In genomic region chr1:169894424-169895145, GRCh38 we compare ENCODE assay signal across 8 cellular contexts.
A peak's percentile ranks its signal among the peaks of the same experiment; 100 is the strongest.
DNase-seq lines count a peak whose midpoint lies in the region; ATAC-seq and TF ChIP-seq lines count a peak whose summit lies in the region.

No MANE protein-coding gene starts in this region.

- H3K4me3 ChIP-seq in SU-DHL-6 (ENCODE audit: insufficient read depth, low read length, poor library complexity, severe bottlenecking) (peak overlapping the region; percentile 83), foreskin fibroblast (ENCODE audit: low read depth in 1 of 2, low read length in 2 of 2) (peak overlapping the region; percentile 72 to 90)

- H3K4me1 Mint-ChIP-seq in stimulated activated effector memory CD8-positive, alpha-beta T cell treated with anti-CD3 and anti-CD28 coated beads, Interleukin-12 subunit alpha, Interleukin-12 subunit beta, amount 100 ng/mL, for 72 hours, result peaks cover 35% of the 10 kb centered on the region

- H2AFZ ChIP-seq in SU-DHL-6 (ENCODE audit: low read depth, low read length, severe bottlenecking), result peak overlapping the region; percentile 62

- no peaks in the 10 kb centered on the region for H3F3A ChIP-seq in SU-DHL-6 (ENCODE audit: insufficient read depth)

- DNase-seq in NCI-H1417 (lab: John Stamatoyannopoulos, UW), result peak in 2 of 3 experiments; percentile 64 to 82
- DNase-seq in NCI-H1417 treated with DMSO at 0.1 percent for 48 hours (lab: John Stamatoyannopoulos, UW), result no peak
- no peak for DNase-seq in foreskin fibroblast
- DNase-seq in stimulated activated effector memory CD8-positive, alpha-beta T cell treated with anti-CD3 and anti-CD28 coated beads, Interleukin-12 subunit alpha, Interleukin-12 subunit beta, amount 100 ng/mL, for 72 hours (ENCODE audit: low spot score in 2 of 2), result no peak
- no peak for DNase-seq in NCI-H345 (lab: John Stamatoyannopoulos, UW)
- DNase-seq in NCI-H187 (lab: John Stamatoyannopoulos, UW), result no peak

- no peak overlapping the region for H3K27ac ChIP-seq in SU-DHL-6 (ENCODE audit: low read depth, low read length)

- no peaks in the 10 kb centered on the region for H3K27me3 ChIP-seq in SU-DHL-6 (ENCODE audit: low read length)

- H3K36me3 Mint-ChIP-seq in stimulated activated effector memory CD8-positive, alpha-beta T cell treated with anti-CD3 and anti-CD28 coated beads, Interleukin-12 subunit alpha, Interleukin-12 subunit beta, amount 100 ng/mL, for 72 hours, result peaks cover 23% of the 10 kb centered on the region

- peak overlapping the region; percentile 100 for H3K27ac Mint-ChIP-seq in stimulated activated effector memory CD8-positive, alpha-beta T cell treated with anti-CD3 and anti-CD28 coated beads, Interleukin-12 subunit alpha, Interleukin-12 subunit beta, amount 100 ng/mL, for 72 hours

- H4K20me1 ChIP-seq in SU-DHL-6 (ENCODE audit: low read depth, low read length), result peaks cover 8% of the 10 kb centered on the region; the same call in 1 of the 2 replicates

- no peaks in the 10 kb centered on the region for H3K9me3 ChIP-seq in SU-DHL-6 (ENCODE audit: insufficient read depth, low read length)

- peaks cover 36% of the 10 kb centered on the region for H3K79me2 ChIP-seq in SU-DHL-6 (ENCODE audit: insufficient read depth, low read length)

- peak overlapping the region; percentile 98 for H3K9ac ChIP-seq in SU-DHL-6 (ENCODE audit: low read length)

- no peak for ATAC-seq in stimulated activated effector memory CD8-positive, alpha-beta T cell treated with anti-CD3 and anti-CD28 coated beads, Interleukin-12 subunit alpha, Interleukin-12 subunit beta, amount 100 ng/mL, for 72 hours
- ATAC-seq in GM21619 (IDR thresholded peaks at IDR 0.05; ENCODE audit: unreplicated experiment), result no peak

- H3K4me2 ChIP-seq in SU-DHL-6 (ENCODE audit: low read depth, low read length, poor library complexity, severe bottlenecking), result peak overlapping the region; percentile 96

- H3K9me3 Mint-ChIP-seq in stimulated activated effector memory CD8-positive, alpha-beta T cell treated with anti-CD3 and anti-CD28 coated beads, Interleukin-12 subunit alpha, Interleukin-12 subunit beta, amount 100 ng/mL, for 72 hours, result no peaks in the 10 kb centered on the region

- H3K36me3 ChIP-seq in SU-DHL-6 (ENCODE audit: low read length), result no peaks in the 10 kb centered on the region

- peak overlapping the region; percentile 80 for H3K4me3 Mint-ChIP-seq in stimulated activated effector memory CD8-positive, alpha-beta T cell treated with anti-CD3 and anti-CD28 coated beads, Interleukin-12 subunit alpha, Interleukin-12 subunit beta, amount 100 ng/mL, for 72 hours

- no peaks in the 10 kb centered on the region for H3K9me2 ChIP-seq in SU-DHL-6 (replicated peaks; ENCODE audit: insufficient read depth, low read length)

- TF ChIP-seq CTCF in SU-DHL-6 (IDR thresholded peaks at IDR 0.05; ENCODE audit: insufficient read depth, low read length, poor library complexity, severe bottlenecking), result no peak
- TF ChIP-seq CTCF in foreskin fibroblast (IDR thresholded peaks at IDR 0.05; ENCODE audit: low read depth, low read length), result no peak

Comparison
In these comparisons a context has a peak if more than half of its experiments do, and no peak if none do; other contexts are left out.
1. DNase-seq: peak in NCI-H1417 (2 of 3); none in NCI-H1417 treated with DMSO at 0.1 percent for 48 hours (single experiment), foreskin fibroblast (0 of 2), stimulated activated effector memory CD8-positive, alpha-beta T cell treated with anti-CD3 and anti-CD28 coated beads, Interleukin-12 subunit alpha, Interleukin-12 subunit beta, amount 100 ng/mL, for 72 hours (0 of 2), NCI-H345 (single experiment) and NCI-H187 (0 of 2).